In the genomic region with DNA sequence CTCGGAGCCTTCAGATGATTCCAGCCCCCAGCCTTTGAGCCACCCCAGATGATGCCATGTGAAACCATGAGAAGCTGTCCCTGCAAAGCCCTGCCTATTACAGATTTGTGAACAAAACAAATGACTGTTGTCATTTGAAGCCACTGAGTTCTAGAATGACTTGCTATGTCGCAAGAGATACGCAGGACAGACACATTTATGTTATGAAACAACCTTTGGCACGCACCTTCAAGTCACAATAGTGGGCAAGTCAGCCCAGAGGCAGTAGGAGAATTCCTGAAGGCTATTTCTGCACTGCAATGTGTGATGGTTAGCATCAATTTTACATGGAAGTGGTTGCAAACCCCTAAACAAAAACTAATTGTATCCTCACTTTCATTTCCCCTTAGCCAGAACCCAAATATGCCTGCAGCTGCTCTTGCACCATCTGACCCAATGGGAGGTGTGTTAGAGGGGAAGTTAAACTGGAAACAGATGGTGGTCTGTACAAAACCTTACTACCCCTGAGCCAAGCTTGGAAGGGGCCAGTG, we compare ENCODE assay signal across 18 cellular contexts.
DNase-seq lines count a peak whose midpoint lies in the region; ATAC-seq, FAIRE-seq and TF ChIP-seq lines count a peak whose summit lies in the region.
"Had no signal": no experiment of that assay in that cellular context is flagged by ENCODE, and none has a peak within 500 bp of the region (broad histone marks: within the 10 kb centered on the region; RNA-seq: fewer than 3 reads in every experiment).

No MANE protein-coding gene starts in this region.

- H3K4me3 Mint-ChIP-seq in memory B cell = no peak overlapping the region
- H3K4me3 Mint-ChIP-seq: brain, mesothelial cell of epicardium had no signal

- peak; percentile 45 for ATAC-seq in GM21381 (IDR thresholded peaks at IDR 0.05; ENCODE audit: unreplicated experiment)
- ATAC-seq in memory B cell (ENCODE audit: low read depth) = peak; percentile 88

- H3K9me3 Mint-ChIP-seq in memory B cell = peaks cover 4% of the 10 kb centered on the region

- H3K4me1 Mint-ChIP-seq in memory B cell = no peaks in the 10 kb centered on the region
- H3K4me1 Mint-ChIP-seq: mesothelial cell of epicardium had no signal

- no peak for FAIRE-seq in HTR-8/SVneo (lab: Jason Lieb, UNC)

- POLR2A ChIA-PET in RWPE1 (lab: Yijun Ruan, JAX; ENCODE audit: low non-redundant PET) = no interaction called here

- TF ChIP-seq CTCF in RWPE1 (conservative IDR thresholded peaks at IDR 0.05; ENCODE audit: low read depth) = no peak

- H3K27me3 Mint-ChIP-seq in memory B cell = peaks cover 2% of the 10 kb centered on the region

- no peak overlapping the region for H3K27ac Mint-ChIP-seq in memory B cell
- H3K27ac Mint-ChIP-seq: mesothelial cell of epicardium had no signal

- peak; percentile 61 for DNase-seq in CD1c-positive myeloid dendritic cell (ENCODE audit: extremely low spot score)
- peak; percentile 91 for DNase-seq in NCI-H82 (lab: John Stamatoyannopoulos, UW)
- peak in 1 of 2 donors; percentile 1 for DNase-seq in memory B cell (ENCODE audit: low spot score in 2 of 2)
- no peak for DNase-seq in RWPE1 (ENCODE audit: low spot score)
- no peak for DNase-seq in SHP77 treated with DMSO at 0.1 percent for 48 hours (lab: John Stamatoyannopoulos, UW)
- no peak for DNase-seq in HTR-8/SVneo (ENCODE audit: insufficient read length, low spot score)
- no peak for DNase-seq in SW480 (ENCODE audit: low spot score)
- DNase-seq: activated naive CD4-positive, alpha-beta T cell; effector CD4-positive, alpha-beta T cell; foreskin melanocyte; NCI-H1417; NCI-H526 treated with DMSO at 0.1 percent for 48 hours; SHP77; upper lobe of left lung had no signal

- no peak overlapping the region for H3K27ac ChIP-seq in RWPE1
- H3K27ac ChIP-seq: upper lobe of left lung, VCaP had no signal

- no peaks in the 10 kb centered on the region for H3K36me3 Mint-ChIP-seq in memory B cell
- H3K36me3 Mint-ChIP-seq: mesothelial cell of epicardium had no signal

- CTCF ChIA-PET in RWPE1 (lab: Yijun Ruan, JAX) = no interaction called here

Comparison
In these comparisons a context has a peak if more than half of its experiments do, and no peak if none do; other contexts are left out.
1. DNase-seq: peak in CD1c-positive myeloid dendritic cell (single experiment) and NCI-H82 (single experiment); none in RWPE1 (single experiment), SHP77 treated with DMSO at 0.1 percent for 48 hours (single experiment), HTR-8/SVneo (single experiment) and SW480 (single experiment).